Comparison of ENCODE assay signal across 1 cellular context in the genomic region with DNA sequence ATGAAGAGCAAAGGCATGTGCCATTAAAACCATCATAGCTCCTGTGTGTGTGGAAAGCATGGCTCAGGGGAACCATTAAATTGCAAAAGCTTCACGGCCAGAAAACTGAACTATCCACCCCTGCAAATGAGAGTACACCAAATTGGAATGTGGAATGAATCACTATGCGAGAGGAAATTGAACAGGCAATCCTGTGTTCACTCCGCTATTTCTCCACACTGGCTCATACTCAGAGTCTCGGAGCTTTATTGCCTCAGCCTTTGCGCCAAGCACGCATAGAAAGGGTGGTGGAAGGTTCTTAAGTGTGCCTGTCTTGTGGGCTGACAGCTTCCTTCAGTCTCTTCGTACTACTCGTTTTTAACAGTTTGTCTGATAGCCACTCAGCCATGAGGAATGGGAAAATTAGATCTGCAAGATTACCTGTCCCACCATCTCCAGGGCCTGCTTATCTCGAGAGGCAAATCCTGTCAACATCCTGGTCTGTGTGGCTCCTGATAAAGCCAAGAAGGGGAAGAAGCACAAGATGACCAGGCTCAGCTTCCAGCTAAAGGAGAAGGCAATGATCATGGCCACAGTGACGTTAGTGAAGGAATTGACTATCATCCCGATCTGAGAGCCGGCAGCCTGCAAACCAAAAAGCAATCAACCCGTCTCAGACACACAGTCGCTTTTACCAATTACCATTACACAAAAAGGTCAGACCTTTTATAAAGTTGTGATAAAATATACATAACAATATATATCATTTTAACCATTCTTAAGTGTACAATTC.
A peak's percentile ranks its signal among the peaks of the same experiment; 100 is the strongest.
TF ChIP-seq lines count a peak whose summit lies in the region.

No MANE protein-coding gene starts in this region.

TF ChIP-seq in K562, 482 proteins besides CTCF, POLR2A, EP300 and RAD21 (continued from another document and continues in another):
- TF ChIP-seq, protein P1, sequence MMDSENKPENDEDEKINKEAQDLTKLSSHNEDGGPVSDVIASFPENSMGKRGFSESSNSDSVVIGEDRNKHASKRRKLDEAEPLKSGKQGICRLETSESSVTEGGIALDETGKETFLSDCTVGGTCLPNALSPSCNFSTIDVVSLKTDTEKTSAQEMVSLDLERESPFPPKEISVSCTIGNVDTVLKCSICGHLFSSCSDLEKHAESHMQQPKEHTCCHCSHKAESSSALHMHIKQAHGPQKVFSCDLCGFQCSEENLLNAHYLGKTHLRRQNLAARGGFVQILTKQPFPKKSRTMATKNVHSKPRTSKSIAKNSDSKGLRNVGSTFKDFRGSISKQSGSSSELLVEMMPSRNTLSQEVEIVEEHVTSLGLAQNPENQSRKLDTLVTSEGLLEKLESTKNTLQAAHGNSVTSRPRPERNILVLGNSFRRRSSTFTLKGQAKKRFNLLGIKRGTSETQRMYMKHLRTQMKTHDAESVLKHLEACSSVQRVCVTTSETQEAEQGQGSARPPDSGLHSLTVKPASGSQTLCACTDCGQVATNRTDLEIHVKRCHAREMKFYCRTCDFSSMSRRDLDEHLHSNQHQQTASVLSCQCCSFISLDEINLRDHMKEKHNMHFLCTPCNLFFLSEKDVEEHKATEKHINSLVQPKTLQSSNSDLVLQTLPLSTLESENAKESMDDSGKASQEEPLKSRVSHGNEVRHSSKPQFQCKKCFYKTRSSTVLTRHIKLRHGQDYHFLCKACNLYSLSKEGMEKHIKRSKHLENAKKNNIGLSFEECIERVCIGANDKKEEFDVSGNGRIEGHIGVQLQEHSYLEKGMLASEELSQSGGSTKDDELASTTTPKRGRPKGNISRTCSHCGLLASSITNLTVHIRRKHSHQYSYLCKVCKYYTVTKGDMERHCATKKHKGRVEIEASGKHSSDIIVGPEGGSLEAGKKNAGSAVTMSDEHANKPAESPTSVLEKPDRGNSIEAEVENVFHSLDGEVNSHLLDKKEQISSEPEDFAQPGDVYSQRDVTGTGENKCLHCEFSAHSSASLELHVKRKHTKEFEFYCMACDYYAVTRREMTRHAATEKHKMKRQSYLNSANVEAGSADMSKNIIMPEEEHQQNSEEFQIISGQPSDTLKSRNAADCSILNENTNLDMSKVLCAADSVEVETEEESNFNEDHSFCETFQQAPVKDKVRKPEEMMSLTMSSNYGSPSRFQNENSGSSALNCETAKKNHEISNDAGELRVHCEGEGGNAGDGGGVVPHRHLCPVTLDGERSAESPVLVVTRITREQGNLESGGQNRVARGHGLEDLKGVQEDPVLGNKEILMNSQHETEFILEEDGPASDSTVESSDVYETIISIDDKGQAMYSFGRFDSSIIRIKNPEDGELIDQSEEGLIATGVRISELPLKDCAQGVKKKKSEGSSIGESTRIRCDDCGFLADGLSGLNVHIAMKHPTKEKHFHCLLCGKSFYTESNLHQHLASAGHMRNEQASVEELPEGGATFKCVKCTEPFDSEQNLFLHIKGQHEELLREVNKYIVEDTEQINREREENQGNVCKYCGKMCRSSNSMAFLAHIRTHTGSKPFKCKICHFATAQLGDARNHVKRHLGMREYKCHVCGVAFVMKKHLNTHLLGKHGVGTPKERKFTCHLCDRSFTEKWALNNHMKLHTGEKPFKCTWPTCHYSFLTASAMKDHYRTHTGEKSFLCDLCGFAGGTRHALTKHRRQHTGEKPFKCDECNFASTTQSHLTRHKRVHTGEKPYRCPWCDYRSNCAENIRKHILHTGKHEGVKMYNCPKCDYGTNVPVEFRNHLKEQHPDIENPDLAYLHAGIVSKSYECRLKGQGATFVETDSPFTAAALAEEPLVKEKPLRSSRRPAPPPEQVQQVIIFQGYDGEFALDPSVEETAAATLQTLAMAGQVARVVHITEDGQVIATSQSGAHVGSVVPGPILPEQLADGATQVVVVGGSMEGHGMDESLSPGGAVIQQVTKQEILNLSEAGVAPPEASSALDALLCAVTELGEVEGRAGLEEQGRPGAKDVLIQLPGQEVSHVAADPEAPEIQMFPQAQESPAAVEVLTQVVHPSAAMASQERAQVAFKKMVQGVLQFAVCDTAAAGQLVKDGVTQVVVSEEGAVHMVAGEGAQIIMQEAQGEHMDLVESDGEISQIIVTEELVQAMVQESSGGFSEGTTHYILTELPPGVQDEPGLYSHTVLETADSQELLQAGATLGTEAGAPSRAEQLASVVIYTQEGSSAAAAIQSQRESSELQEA (IDR thresholded peaks at IDR 0.05; ENCODE audit: low read depth), result no peak
- TF ChIP-seq TRIM28 (IDR thresholded peaks at IDR 0.05) (peak; percentile 82), TCF3 (CRISPR knock-in tag; IDR thresholded peaks at IDR 0.05) (peak; percentile 99), XRCC4 (IDR thresholded peaks at IDR 0.05; ENCODE audit: extremely low read depth, insufficient read depth, insufficient read length) (no peak), NCOR1 (IDR thresholded peaks at IDR 0.05) (peak; percentile 99), PCBP2 (IDR thresholded peaks at IDR 0.05; ENCODE audit: low read depth, low read length, poor library complexity, severe bottlenecking) (no peak), ZNF134 (CRISPR knock-in tag; conservative IDR thresholded peaks at IDR 0.05) (peak; percentile 67; the same call in 1 of the 2 replicates), SAP30 (IDR thresholded peaks at IDR 0.05; ENCODE audit: borderline replicate concordance, insufficient read depth, low read depth, low read length, poor library complexity, severe bottlenecking) (no peak), NFIX (CRISPR knock-in tag; IDR thresholded peaks at IDR 0.05; ENCODE audit: low read depth) (no peak), ZNF354B (CRISPR knock-in tag; IDR thresholded peaks at IDR 0.05) (no peak; the same call in 1 of the 2 replicates), SIN3A (IDR thresholded peaks at IDR 0.05; ENCODE audit: borderline replicate concordance in 2 of 2, control insufficient read depth in 1 of 2, low read depth in 2 of 2, low read length in 2 of 2) (no peak), HDAC8 (tag; IDR thresholded peaks at IDR 0.05) (peak; percentile 75; the same call in 1 of the 2 replicates), CEBPB (tag; IDR thresholded peaks at IDR 0.05) (peak; percentile 80), CBX5 (IDR thresholded peaks at IDR 0.05; ENCODE audit: borderline replicate concordance, low read depth) (peak; percentile 73; the same call in 1 of the 2 replicates), NR3C1 (CRISPR knock-in tag; IDR thresholded peaks at IDR 0.05) (no peak), ZNF785 (CRISPR knock-in tag; IDR thresholded peaks at IDR 0.05) (no peak), ZNF764 (CRISPR knock-in tag; IDR thresholded peaks at IDR 0.05; ENCODE audit: low read depth) (peak; percentile 95), CBFA2T3 (IDR thresholded peaks at IDR 0.05) (peak; percentile 99), ZNF384 (IDR thresholded peaks at IDR 0.05; ENCODE audit: low read depth, low read length) (0 out of 2 replicates have a peak, but pooled peaks have one; percentile 37), MEF2A (IDR thresholded peaks at IDR 0.05; ENCODE audit: control insufficient read depth, low read depth, low read length) (peak; percentile 27; the same call in 1 of the 2 replicates), FOXM1 (IDR thresholded peaks at IDR 0.05; ENCODE audit: low read depth) (peak; percentile 99), FOXM1 (CRISPR knock-in tag; IDR thresholded peaks at IDR 0.05; ENCODE audit: low read depth) (no peak)
- TF ChIP-seq, protein P2, sequence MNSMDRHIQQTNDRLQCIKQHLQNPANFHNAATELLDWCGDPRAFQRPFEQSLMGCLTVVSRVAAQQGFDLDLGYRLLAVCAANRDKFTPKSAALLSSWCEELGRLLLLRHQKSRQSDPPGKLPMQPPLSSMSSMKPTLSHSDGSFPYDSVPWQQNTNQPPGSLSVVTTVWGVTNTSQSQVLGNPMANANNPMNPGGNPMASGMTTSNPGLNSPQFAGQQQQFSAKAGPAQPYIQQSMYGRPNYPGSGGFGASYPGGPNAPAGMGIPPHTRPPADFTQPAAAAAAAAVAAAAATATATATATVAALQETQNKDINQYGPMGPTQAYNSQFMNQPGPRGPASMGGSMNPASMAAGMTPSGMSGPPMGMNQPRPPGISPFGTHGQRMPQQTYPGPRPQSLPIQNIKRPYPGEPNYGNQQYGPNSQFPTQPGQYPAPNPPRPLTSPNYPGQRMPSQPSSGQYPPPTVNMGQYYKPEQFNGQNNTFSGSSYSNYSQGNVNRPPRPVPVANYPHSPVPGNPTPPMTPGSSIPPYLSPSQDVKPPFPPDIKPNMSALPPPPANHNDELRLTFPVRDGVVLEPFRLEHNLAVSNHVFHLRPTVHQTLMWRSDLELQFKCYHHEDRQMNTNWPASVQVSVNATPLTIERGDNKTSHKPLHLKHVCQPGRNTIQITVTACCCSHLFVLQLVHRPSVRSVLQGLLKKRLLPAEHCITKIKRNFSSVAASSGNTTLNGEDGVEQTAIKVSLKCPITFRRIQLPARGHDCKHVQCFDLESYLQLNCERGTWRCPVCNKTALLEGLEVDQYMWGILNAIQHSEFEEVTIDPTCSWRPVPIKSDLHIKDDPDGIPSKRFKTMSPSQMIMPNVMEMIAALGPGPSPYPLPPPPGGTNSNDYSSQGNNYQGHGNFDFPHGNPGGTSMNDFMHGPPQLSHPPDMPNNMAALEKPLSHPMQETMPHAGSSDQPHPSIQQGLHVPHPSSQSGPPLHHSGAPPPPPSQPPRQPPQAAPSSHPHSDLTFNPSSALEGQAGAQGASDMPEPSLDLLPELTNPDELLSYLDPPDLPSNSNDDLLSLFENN (IDR thresholded peaks at IDR 0.05; ENCODE audit: low read depth in 2 of 2, low read length in 2 of 2), result peak in 1 of 2 experiments; percentile 99; a peak in 2 of 4 replicates
- TF ChIP-seq, protein P3, sequence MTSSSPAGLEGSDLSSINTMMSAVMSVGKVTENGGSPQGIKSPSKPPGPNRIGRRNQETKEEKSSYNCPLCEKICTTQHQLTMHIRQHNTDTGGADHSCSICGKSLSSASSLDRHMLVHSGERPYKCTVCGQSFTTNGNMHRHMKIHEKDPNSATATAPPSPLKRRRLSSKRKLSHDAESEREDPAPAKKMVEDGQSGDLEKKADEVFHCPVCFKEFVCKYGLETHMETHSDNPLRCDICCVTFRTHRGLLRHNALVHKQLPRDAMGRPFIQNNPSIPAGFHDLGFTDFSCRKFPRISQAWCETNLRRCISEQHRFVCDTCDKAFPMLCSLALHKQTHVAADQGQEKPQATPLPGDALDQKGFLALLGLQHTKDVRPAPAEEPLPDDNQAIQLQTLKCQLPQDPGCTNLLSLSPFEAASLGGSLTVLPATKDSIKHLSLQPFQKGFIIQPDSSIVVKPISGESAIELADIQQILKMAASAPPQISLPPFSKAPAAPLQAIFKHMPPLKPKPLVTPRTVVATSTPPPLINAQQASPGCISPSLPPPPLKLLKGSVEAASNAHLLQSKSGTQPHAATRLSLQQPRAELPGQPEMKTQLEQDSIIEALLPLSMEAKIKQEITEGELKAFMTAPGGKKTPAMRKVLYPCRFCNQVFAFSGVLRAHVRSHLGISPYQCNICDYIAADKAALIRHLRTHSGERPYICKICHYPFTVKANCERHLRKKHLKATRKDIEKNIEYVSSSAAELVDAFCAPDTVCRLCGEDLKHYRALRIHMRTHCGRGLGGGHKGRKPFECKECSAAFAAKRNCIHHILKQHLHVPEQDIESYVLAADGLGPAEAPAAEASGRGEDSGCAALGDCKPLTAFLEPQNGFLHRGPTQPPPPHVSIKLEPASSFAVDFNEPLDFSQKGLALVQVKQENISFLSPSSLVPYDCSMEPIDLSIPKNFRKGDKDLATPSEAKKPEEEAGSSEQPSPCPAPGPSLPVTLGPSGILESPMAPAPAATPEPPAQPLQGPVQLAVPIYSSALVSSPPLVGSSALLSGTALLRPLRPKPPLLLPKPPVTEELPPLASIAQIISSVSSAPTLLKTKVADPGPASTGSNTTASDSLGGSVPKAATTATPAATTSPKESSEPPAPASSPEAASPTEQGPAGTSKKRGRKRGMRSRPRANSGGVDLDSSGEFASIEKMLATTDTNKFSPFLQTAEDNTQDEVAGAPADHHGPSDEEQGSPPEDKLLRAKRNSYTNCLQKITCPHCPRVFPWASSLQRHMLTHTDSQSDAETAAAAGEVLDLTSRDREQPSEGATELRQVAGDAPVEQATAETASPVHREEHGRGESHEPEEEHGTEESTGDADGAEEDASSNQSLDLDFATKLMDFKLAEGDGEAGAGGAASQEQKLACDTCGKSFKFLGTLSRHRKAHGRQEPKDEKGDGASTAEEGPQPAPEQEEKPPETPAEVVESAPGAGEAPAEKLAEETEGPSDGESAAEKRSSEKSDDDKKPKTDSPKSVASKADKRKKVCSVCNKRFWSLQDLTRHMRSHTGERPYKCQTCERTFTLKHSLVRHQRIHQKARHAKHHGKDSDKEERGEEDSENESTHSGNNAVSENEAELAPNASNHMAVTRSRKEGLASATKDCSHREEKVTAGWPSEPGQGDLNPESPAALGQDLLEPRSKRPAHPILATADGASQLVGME (CRISPR knock-in tag; IDR thresholded peaks at IDR 0.05), result no peak
- TF ChIP-seq, protein P4, sequence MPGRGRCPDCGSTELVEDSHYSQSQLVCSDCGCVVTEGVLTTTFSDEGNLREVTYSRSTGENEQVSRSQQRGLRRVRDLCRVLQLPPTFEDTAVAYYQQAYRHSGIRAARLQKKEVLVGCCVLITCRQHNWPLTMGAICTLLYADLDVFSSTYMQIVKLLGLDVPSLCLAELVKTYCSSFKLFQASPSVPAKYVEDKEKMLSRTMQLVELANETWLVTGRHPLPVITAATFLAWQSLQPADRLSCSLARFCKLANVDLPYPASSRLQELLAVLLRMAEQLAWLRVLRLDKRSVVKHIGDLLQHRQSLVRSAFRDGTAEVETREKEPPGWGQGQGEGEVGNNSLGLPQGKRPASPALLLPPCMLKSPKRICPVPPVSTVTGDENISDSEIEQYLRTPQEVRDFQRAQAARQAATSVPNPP (IDR thresholded peaks at IDR 0.05; ENCODE audit: borderline replicate concordance, insufficient read depth, insufficient read length), result no peak
- TF ChIP-seq, protein P5, sequence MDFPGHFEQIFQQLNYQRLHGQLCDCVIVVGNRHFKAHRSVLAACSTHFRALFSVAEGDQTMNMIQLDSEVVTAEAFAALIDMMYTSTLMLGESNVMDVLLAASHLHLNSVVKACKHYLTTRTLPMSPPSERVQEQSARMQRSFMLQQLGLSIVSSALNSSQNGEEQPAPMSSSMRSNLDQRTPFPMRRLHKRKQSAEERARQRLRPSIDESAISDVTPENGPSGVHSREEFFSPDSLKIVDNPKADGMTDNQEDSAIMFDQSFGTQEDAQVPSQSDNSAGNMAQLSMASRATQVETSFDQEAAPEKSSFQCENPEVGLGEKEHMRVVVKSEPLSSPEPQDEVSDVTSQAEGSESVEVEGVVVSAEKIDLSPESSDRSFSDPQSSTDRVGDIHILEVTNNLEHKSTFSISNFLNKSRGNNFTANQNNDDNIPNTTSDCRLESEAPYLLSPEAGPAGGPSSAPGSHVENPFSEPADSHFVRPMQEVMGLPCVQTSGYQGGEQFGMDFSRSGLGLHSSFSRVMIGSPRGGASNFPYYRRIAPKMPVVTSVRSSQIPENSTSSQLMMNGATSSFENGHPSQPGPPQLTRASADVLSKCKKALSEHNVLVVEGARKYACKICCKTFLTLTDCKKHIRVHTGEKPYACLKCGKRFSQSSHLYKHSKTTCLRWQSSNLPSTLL (IDR thresholded peaks at IDR 0.05), result 0 out of 2 replicates have a peak, but pooled peaks have one; percentile 23
